Comparison of ENCODE assay signal across 14 cellular contexts in genomic region chr13:38398810-38399493, GRCh38. TPM values are rescaled to one million over a fixed set of nuclear protein-coding genes. Genes with fewer than 3 reads are reported as not detected.
DNase-seq lines count a peak whose midpoint lies in the region; ATAC-seq and TF ChIP-seq lines count a peak whose summit lies in the region.
"Had no signal": no experiment of that assay in that cellular context is flagged by ENCODE, and none has a peak within 500 bp of the region (broad histone marks: within the 10 kb centered on the region; RNA-seq: fewer than 3 reads in every experiment).

No MANE protein-coding gene starts in this region.

- H3K9ac ChIP-seq in BLaER1 = no peak overlapping the region

- BruUV-seq in OCI-LY7 (replicated peaks; lab: Mats Ljungman, UMichigan) = no TSS peak

- no peak overlapping the region for H2AFZ ChIP-seq in OCI-LY7 (ENCODE audit: low read length)

- no peaks in the 10 kb centered on the region for H3K36me3 ChIP-seq in BLaER1
- H3K36me3 ChIP-seq in prostate gland = no peaks in the 10 kb centered on the region
- H3K36me3 ChIP-seq in OCI-LY7 (ENCODE audit: insufficient read depth, low read length) = no peaks in the 10 kb centered on the region
- H3K36me3 ChIP-seq: HAP-1, sigmoid colon had no signal

- TF ChIP-seq CTCF in prostate gland (IDR thresholded peaks at IDR 0.05) = no peak
- no peak for TF ChIP-seq CTCF in OCI-LY7 (conservative IDR thresholded peaks at IDR 0.05; ENCODE audit: low read length)

- no peak for TF ChIP-seq POLR2A in prostate gland (IDR thresholded peaks at IDR 0.05)

- H3K79me2 ChIP-seq in OCI-LY7 (ENCODE audit: insufficient read depth, low read depth, low read length) = no peaks in the 10 kb centered on the region

- POLR2A ChIA-PET in OCI-LY7 (lab: Charles Lee) = interaction anchor here (0.7 to 1.1 kb wide), 2 partner anchors 617 to 793 kb away, joined by 3 to 4 read pairs; no protein-coding TSS in a partner anchor

- H3K4me3 Mint-ChIP-seq in memory B cell = peak overlapping the region; percentile 27
- H3K4me3 Mint-ChIP-seq: activated naive CD8-positive, alpha-beta T cell treated with anti-CD3 and anti-CD28 coated beads, Interleukin-2, amount 10 ng/mL, durations not matched to agents 7 days and 5 days had no signal

- peak overlapping the region; percentile 18 for H3K4me2 ChIP-seq in BLaER1
- no peak overlapping the region for H3K4me2 ChIP-seq in OCI-LY7 (ENCODE audit: low read length)

- peaks cover 3% of the 10 kb centered on the region for H3K4me1 Mint-ChIP-seq in memory B cell

- H3K4me1 ChIP-seq in BLaER1 = peaks cover 8% of the 10 kb centered on the region
- H3K4me1 ChIP-seq in prostate gland (replicated peaks) = no peaks in the 10 kb centered on the region
- no peaks in the 10 kb centered on the region for H3K4me1 ChIP-seq in OCI-LY7 (ENCODE audit: insufficient read depth, low read length, poor library complexity, severe bottlenecking)

- H3K27ac ChIP-seq in BLaER1 (no peak overlapping the region), prostate gland (no peak overlapping the region), OCI-LY7 (ENCODE audit: low read depth, low read length, poor library complexity, severe bottlenecking) (no peak overlapping the region)
- H3K27ac ChIP-seq: sigmoid colon had no signal

- 43% methylated on average over 3 of the region's 3 CpGs for WGBS in prostate gland

- DNase-seq in HS-5 (ENCODE audit: low read depth) (peak; percentile 65), astrocyte of the hippocampus (ENCODE audit: low read depth, low spot score) (peak; percentile 32), memory B cell (ENCODE audit: low spot score in 2 of 2) (no peak), T1000 (lab: John Stamatoyannopoulos, UW) (no peak), prostate gland (ENCODE audit: low spot score) (no peak), OCI-LY7 (ENCODE audit: low spot score) (no peak)
- DNase-seq: activated CD4-positive, alpha-beta T cell treated with anti-CD3 and anti-CD28 coated beads, Interleukin-2, amount 50 U/mL, for 1 hour; activated naive CD8-positive, alpha-beta T cell treated with anti-CD3 and anti-CD28 coated beads, Interleukin-2, amount 10 ng/mL, durations not matched to agents 7 days and 5 days; NCI-H2029; Right ventricle myocardium superior; sigmoid colon had no signal

- H3K36me3 Mint-ChIP-seq in memory B cell = no peaks in the 10 kb centered on the region
- H3K36me3 Mint-ChIP-seq: activated naive CD8-positive, alpha-beta T cell treated with anti-CD3 and anti-CD28 coated beads, Interleukin-2, amount 10 ng/mL, durations not matched to agents 7 days and 5 days had no signal

- H3K9me3 Mint-ChIP-seq in memory B cell = no peaks in the 10 kb centered on the region
- H3K9me3 Mint-ChIP-seq: activated naive CD8-positive, alpha-beta T cell treated with anti-CD3 and anti-CD28 coated beads, Interleukin-2, amount 10 ng/mL, durations not matched to agents 7 days and 5 days had no signal

- no peaks in the 10 kb centered on the region for H3K9me2 ChIP-seq in OCI-LY7 (ENCODE audit: insufficient read depth, low read length)

- ATAC-seq in memory B cell (ENCODE audit: low read depth) = no peak
- no peak for ATAC-seq in GM21447 (IDR thresholded peaks at IDR 0.05; ENCODE audit: unreplicated experiment)

- intact Hi-C loops in prostate gland (cut with DNase I) = no loop called here
- intact Hi-C loops in OCI-LY7 (cut with micrococcal nuclease; ENCODE audit: unreplicated experiment) = no loop called here

- peaks cover 1% of the 10 kb centered on the region for H3K27me3 Mint-ChIP-seq in memory B cell

- CTCF ChIA-PET in OCI-LY7 (lab: Charles Lee; ENCODE audit: unreplicated experiment) = no interaction called here

- H3K9me3 ChIP-seq in BLaER1 (no peaks in the 10 kb centered on the region), prostate gland (no peaks in the 10 kb centered on the region), OCI-LY7 (ENCODE audit: low read length) (no peaks in the 10 kb centered on the region)
- H3K9me3 ChIP-seq: HAP-1, sigmoid colon had no signal

- H3K4me3 ChIP-seq in BLaER1 (no peak overlapping the region), prostate gland (no peak overlapping the region), OCI-LY7 (ENCODE audit: low read depth, low read length, poor library complexity, severe bottlenecking) (no peak overlapping the region)
- H3K4me3 ChIP-seq: HAP-1, sigmoid colon had no signal

- H4K20me1 ChIP-seq in BLaER1 = no peaks in the 10 kb centered on the region
- H4K20me1 ChIP-seq in OCI-LY7 (ENCODE audit: insufficient read depth, low read length) = no peaks in the 10 kb centered on the region

- H3K27ac Mint-ChIP-seq in memory B cell = no peak overlapping the region
- H3K27ac Mint-ChIP-seq: activated naive CD8-positive, alpha-beta T cell treated with anti-CD3 and anti-CD28 coated beads, Interleukin-2, amount 10 ng/mL, durations not matched to agents 7 days and 5 days had no signal

- H3K27me3 ChIP-seq in BLaER1 = no peaks in the 10 kb centered on the region
- H3K27me3 ChIP-seq in prostate gland (replicated peaks; ENCODE audit: insufficient read depth) = no peaks in the 10 kb centered on the region
- H3K27me3 ChIP-seq: sigmoid colon had no signal

RNA-seq across cellular contexts. Expression of gene UFM1, which starts 49.3 kb away (rescaled TPM):
- 10 to 100 TPM; 37.5 to 66.6 TPM for total RNA-seq in prostate gland
- total RNA-seq in OCI-LY7 (2014; rRNA removed; shearing (Covaris generic)) = 33.3 and 34.4 TPM in 2 replicates
- 46.9 and 47.1 TPM in 2 replicates for total RNA-seq in OCI-LY7 (2022)

Comparison
In these comparisons a context has a peak if more than half of its experiments do, and no peak if none do; other contexts are left out.
1. DNase-seq: peak in HS-5 (single experiment) and astrocyte of the hippocampus (single experiment); none in memory B cell (0 of 2), T1000 (single experiment), prostate gland (single experiment) and OCI-LY7 (single experiment).